In genomic region chr11:128831781-128832497, GRCh38 we compare ENCODE assay signal across 12 cellular contexts. TPM values are rescaled to one million over a fixed set of nuclear protein-coding genes. Genes with fewer than 3 reads are reported as not detected.
DNase-seq lines count a peak whose midpoint lies in the region; ATAC-seq and TF ChIP-seq lines count a peak whose summit lies in the region.
"Had no signal": no experiment of that assay in that cellular context is flagged by ENCODE, and none has a peak within 500 bp of the region (broad histone marks: within the 10 kb centered on the region; RNA-seq: fewer than 3 reads in every experiment).

No MANE protein-coding gene starts in this region.

- no peaks in the 10 kb centered on the region for H3K27me3 Mint-ChIP-seq in T-helper 1 cell treated with Interleukin-12 subunit alpha and Interleukin-12 subunit beta and Interleukin-4 antibody, amounts not matched to agents 30 μg/mL and 1 μg/mL, for 36 hours (ENCODE audit: low read depth)

- no peak for TF ChIP-seq POLR2A in thyroid gland (IDR thresholded peaks at IDR 0.05)

- ATAC-seq in HG02588 (IDR thresholded peaks at IDR 0.05; ENCODE audit: unreplicated experiment) (peak; percentile 48), Panc1 (0 out of 2 replicates have a peak, but pooled peaks have one; percentile 50)

- peak overlapping the region; percentile 60 for H3K4me3 Mint-ChIP-seq in T-helper 1 cell treated with Interleukin-12 subunit alpha and Interleukin-12 subunit beta and Interleukin-4 antibody, amounts not matched to agents 30 μg/mL and 1 μg/mL, for 36 hours
- H3K4me3 Mint-ChIP-seq: WTC11 had no signal

- no peaks in the 10 kb centered on the region for H4K20me1 ChIP-seq in osteoblast (ENCODE audit: insufficient read depth, low read length)

- H3K4me1 ChIP-seq in Panc1 (ENCODE audit: control insufficient read depth, insufficient read depth, low read length): no peaks in the 10 kb centered on the region
- H3K4me1 ChIP-seq in osteoblast (ENCODE audit: insufficient read depth, low read length): peaks cover 10% of the 10 kb centered on the region
- H3K4me1 ChIP-seq in thyroid gland: peaks cover 0 to 3% of the 10 kb centered on the region in 2 donors

- peak overlapping the region; percentile 77 for H3K27ac Mint-ChIP-seq in T-helper 1 cell treated with Interleukin-12 subunit alpha and Interleukin-12 subunit beta and Interleukin-4 antibody, amounts not matched to agents 30 μg/mL and 1 μg/mL, for 36 hours
- H3K27ac Mint-ChIP-seq: WTC11 had no signal

- H3K4me3 ChIP-seq in Panc1 (ENCODE audit: low read depth in 2 of 2, low read length in 2 of 2): peak overlapping the region in 1 of 2 experiments; percentile 34; a peak in 2 of 4 replicates
- no peak overlapping the region for H3K4me3 ChIP-seq in osteoblast (ENCODE audit: insufficient read depth, low read length)
- H3K4me3 ChIP-seq in thyroid gland (replicated peaks in 1 of 3): no peak overlapping the region

- no peaks in the 10 kb centered on the region for H3K9me3 ChIP-seq in Panc1 (ENCODE audit: control insufficient read depth, insufficient read depth, low read depth, low read length)
- no peaks in the 10 kb centered on the region for H3K9me3 ChIP-seq in osteoblast (ENCODE audit: low read depth, low read length)
- no peaks in the 10 kb centered on the region for H3K9me3 ChIP-seq in thyroid gland

- H3K36me3 Mint-ChIP-seq in T-helper 1 cell treated with Interleukin-12 subunit alpha and Interleukin-12 subunit beta and Interleukin-4 antibody, amounts not matched to agents 30 μg/mL and 1 μg/mL, for 36 hours (ENCODE audit: low read depth): peaks cover 2% of the 10 kb centered on the region
- H3K36me3 Mint-ChIP-seq: WTC11 had no signal

- H3K4me2 ChIP-seq in osteoblast (ENCODE audit: insufficient read depth, low read length): peak overlapping the region; percentile 14

- no peak overlapping the region for H3K27ac ChIP-seq in Panc1 (ENCODE audit: low read length)
- H3K27ac ChIP-seq in osteoblast (ENCODE audit: low read depth, low read length): no peak overlapping the region
- no peak overlapping the region for H3K27ac ChIP-seq in thyroid gland
- H3K27ac ChIP-seq: epithelial cell of prostate had no signal

- CTCF ChIA-PET in Panc1 (lab: Charles Lee): no interaction called here

- 68 to 77% methylated on average over 6 of the region's 6 CpGs for WGBS in thyroid gland, 2 donors

- H3K27me3 ChIP-seq in Panc1 (ENCODE audit: control insufficient read depth, insufficient read depth, low read length) (peaks cover 3% of the 10 kb centered on the region; the same call in 1 of the 2 replicates), osteoblast (ENCODE audit: insufficient read depth, low read length) (peaks cover 4% of the 10 kb centered on the region), thyroid gland (no peaks in the 10 kb centered on the region)

- no peaks in the 10 kb centered on the region for H3K79me2 ChIP-seq in osteoblast (ENCODE audit: insufficient read depth, low read length)

- no peak for TF ChIP-seq CTCF in Panc1 (IDR thresholded peaks at IDR 0.05)
- TF ChIP-seq CTCF in osteoblast (IDR thresholded peaks at IDR 0.05; ENCODE audit: extremely low read depth, low read depth, low read length): no peak
- TF ChIP-seq CTCF in thyroid gland (IDR thresholded peaks at IDR 0.05): no peak

- H2AFZ ChIP-seq in osteoblast (ENCODE audit: low read length): no peak overlapping the region

- H3K9me3 Mint-ChIP-seq in T-helper 1 cell treated with Interleukin-12 subunit alpha and Interleukin-12 subunit beta and Interleukin-4 antibody, amounts not matched to agents 30 μg/mL and 1 μg/mL, for 36 hours: no peaks in the 10 kb centered on the region
- H3K9me3 Mint-ChIP-seq: WTC11 had no signal

- DNase-seq in T-helper 1 cell (no peak), Panc1 (ENCODE audit: low read depth, low spot score) (no peak), osteoblast (ENCODE audit: insufficient read length, low spot score, missing footprints) (no peak), thyroid gland (no peak), medulla oblongata (ENCODE audit: extremely low spot score) (no peak), NCI-H446 treated with DMSO at 0.1 percent for 48 hours (lab: John Stamatoyannopoulos, UW) (no peak)

- in situ Hi-C loops in Panc1 (cut with HindIII; ENCODE audit: low pct_unique_long_range_greater_than_20kb, low sequenced_read_pairs): loop anchor here (25.0 kb wide), 1 partner anchor 670 kb away; no protein-coding TSS in a partner anchor

- POLR2A ChIA-PET in Panc1 (lab: Charles Lee): no interaction called here

- no TSS peak for BruUV-seq in Panc1 (replicated peaks; lab: Mats Ljungman, UMichigan)

- H3K36me3 ChIP-seq in Panc1 (ENCODE audit: control insufficient read depth, insufficient read depth, low read length) (no peaks in the 10 kb centered on the region), osteoblast (ENCODE audit: insufficient read depth, low read length) (no peaks in the 10 kb centered on the region), thyroid gland (no peaks in the 10 kb centered on the region)

- intact Hi-C loops in Panc1 (cut with micrococcal nuclease; ENCODE audit: unreplicated experiment): loop anchor here (1.0 to 5.0 kb wide), 5 partner anchors 202 to 801 kb away; no protein-coding TSS in a partner anchor
- intact Hi-C loops in thyroid gland (cut with DNase I): loop anchor here (5.0 to 10.0 kb wide), 4 partner anchors 197 to 800 kb away; no protein-coding TSS in a partner anchor

- peaks cover 23% of the 10 kb centered on the region for H3K4me1 Mint-ChIP-seq in T-helper 1 cell treated with Interleukin-12 subunit alpha and Interleukin-12 subunit beta and Interleukin-4 antibody, amounts not matched to agents 30 μg/mL and 1 μg/mL, for 36 hours (ENCODE audit: low read depth)

RNA-seq across cellular contexts. Expression of gene KCNJ1, which starts 35.2 kb away (rescaled TPM):
- total RNA-seq in Panc1 (2021; ENCODE audit: unreplicated experiment) (not detected), osteoblast (not detected in 2 replicates), thyroid gland (under 1 TPM in 2 of 4 donors, not detected in 2; 0.11 to 0.81 TPM)
- polyA plus RNA-seq in Panc1 (2012; ENCODE audit: insufficient read length): not detected
- total RNA-seq: A673, kidney epithelial cell had no signal

RNA-seq across cellular contexts. Expression of gene KCNJ5, which starts 59.2 kb away (rescaled TPM):
- 0.28 TPM for total RNA-seq in Panc1 (2021; ENCODE audit: unreplicated experiment)
- 0.59 TPM for polyA plus RNA-seq in Panc1 (2012; ENCODE audit: insufficient read length)
- 0.29 and 0.36 TPM in 2 replicates for total RNA-seq in osteoblast
- total RNA-seq in thyroid gland: 1 to 10 TPM in 2 of 4 donors, under 1 TPM in 2; 0.40 to 2.7 (median 1.2) TPM
- total RNA-seq: A673 had no signal
